In genomic region chr9:91421987-91422765, GRCh38 we compare ENCODE assay signal across 8 cellular contexts. TPM values are rescaled to one million over a fixed set of nuclear protein-coding genes. Genes with fewer than 3 reads are reported as not detected.
DNase-seq lines count a peak whose midpoint lies in the region; ATAC-seq and TF ChIP-seq lines count a peak whose summit lies in the region.

No MANE protein-coding gene starts in this region.

- no peak overlapping the region for H3K4ac ChIP-seq in H9 (ENCODE audit: low read depth, low read length)

- H2BK15ac ChIP-seq in H9 (ENCODE audit: low read depth, low read length) = no peak overlapping the region

- no peak overlapping the region for H3K9ac ChIP-seq in H9 (ENCODE audit: extremely low read depth, insufficient read length, low read length)

- H3K36me3 Mint-ChIP-seq in H9 (ENCODE audit: insufficient read depth in 1 of 3, low read depth in 3 of 3) (no peaks in the 10 kb centered on the region), glutamatergic neuron (ENCODE audit: unreplicated experiment) (peaks cover 5% of the 10 kb centered on the region)
- peaks cover 15% of the 10 kb centered on the region for H3K36me3 Mint-ChIP-seq in activated CD8-positive, alpha-beta T cell treated with anti-CD3 and anti-CD28 coated beads, Interleukin-2, amount 10 ng/mL, durations not matched to agents 7 days and 5 days (ENCODE audit: low read depth)

- no peak overlapping the region for H4K5ac ChIP-seq in H9 (ENCODE audit: insufficient read length, low read depth, low read length)

- no peaks in the 10 kb centered on the region for H4K20me1 ChIP-seq in H9 (ENCODE audit: control insufficient read depth, insufficient read depth, insufficient read length)

- no peak overlapping the region for H3K56ac ChIP-seq in H9 (ENCODE audit: insufficient read length, low read depth, low read length)

- H3K79me2 ChIP-seq in H9 (ENCODE audit: insufficient read depth, low read length) = peaks cover 2% of the 10 kb centered on the region; the same call in 1 of the 2 replicates

- H3K14ac ChIP-seq in H9 (ENCODE audit: insufficient read depth, low read length) = no peak overlapping the region

- H3T11ph ChIP-seq in H9 (ENCODE audit: low read length) = no peak overlapping the region

- no peak overlapping the region for H2BK12ac ChIP-seq in H9 (ENCODE audit: insufficient read length, low read depth, low read length)

- TF ChIP-seq CTCF in H9 (conservative IDR thresholded peaks at IDR 0.05) = no peak
- no peak for TF ChIP-seq CTCF in glutamatergic neuron (IDR thresholded peaks at IDR 0.05; ENCODE audit: partially characterized antibody, unreplicated experiment)
- TF ChIP-seq CTCF in psoas muscle (IDR thresholded peaks at IDR 0.05) = no peak

- H2BK5ac ChIP-seq in H9 (ENCODE audit: insufficient read length, low read length) = no peak overlapping the region

- DNase-seq in A172 (ENCODE audit: low spot score) (peak; percentile 12), H9 (no peak), glutamatergic neuron (no peak), psoas muscle (no peak), SHP77 treated with DMSO at 0.1 percent for 48 hours (lab: John Stamatoyannopoulos, UW) (no peak)
- DNase-seq in activated CD8-positive, alpha-beta T cell treated with anti-CD3 and anti-CD28 coated beads, Interleukin-2, amount 10 ng/mL, durations not matched to agents 7 days and 5 days = peak; percentile 24

- H4K91ac ChIP-seq in H9 (ENCODE audit: insufficient read length, low read depth, low read length) = no peak overlapping the region

- CTCF ChIA-PET in activated CD8-positive, alpha-beta T cell treated with anti-CD3 and anti-CD28 coated beads, Interleukin-2, amount 10 ng/mL, durations not matched to agents 7 days and 5 days (lab: Charles Lee) = interaction anchor here (1.0 to 13.5 kb wide), 10 partner anchors 11 to 507 kb away, joined by 3 to 244 read pairs (median 6); partner anchors contain the start of gene AUH

- H3K4me3 Mint-ChIP-seq in H9 (peak overlapping the region; percentile 90 to 93), glutamatergic neuron (ENCODE audit: unreplicated experiment) (peak overlapping the region; percentile 96)
- peak overlapping the region; percentile 96 for H3K4me3 Mint-ChIP-seq in activated CD8-positive, alpha-beta T cell treated with anti-CD3 and anti-CD28 coated beads, Interleukin-2, amount 10 ng/mL, durations not matched to agents 7 days and 5 days

- peak overlapping the region; percentile 87 for H3K4me3 ChIP-seq in psoas muscle

- H3K4me1 Mint-ChIP-seq in H9 = peaks cover 28 to 33% of the 10 kb centered on the region in 2 experiments
- peaks cover 62% of the 10 kb centered on the region for H3K4me1 Mint-ChIP-seq in activated CD8-positive, alpha-beta T cell treated with anti-CD3 and anti-CD28 coated beads, Interleukin-2, amount 10 ng/mL, durations not matched to agents 7 days and 5 days (ENCODE audit: low read depth)
- peaks cover 36% of the 10 kb centered on the region for H3K4me1 Mint-ChIP-seq in glutamatergic neuron (ENCODE audit: low read depth, unreplicated experiment)

- H3K23me2 ChIP-seq in H9 (ENCODE audit: insufficient read length, low read depth, low read length, poor library complexity, severe bottlenecking) = peaks cover 19% of the 10 kb centered on the region

- WGBS in H9 (ENCODE audit: extremely low coverage, insufficient read length, low lambda C conversion rate) = no CpG with 5 or more reads among the region's 16 CpGs
- WGBS in psoas muscle, 3 donors = 0 to 2% (median 0%) methylated on average over 16 of the region's 16 CpGs

- H3K27ac ChIP-seq in H9 (ENCODE audit: insufficient read length, low read depth, low read length) (no peak overlapping the region), psoas muscle (peak overlapping the region; percentile 95)

- no peaks in the 10 kb centered on the region for H3K79me1 ChIP-seq in H9 (ENCODE audit: insufficient read depth, low read depth, low read length, poor library complexity, severe bottlenecking)

- intact Hi-C loops in psoas muscle (cut with DNase I) = loop anchor here (2.0 to 5.0 kb wide), 5 partner anchors 60 to 320 kb away; partner anchors contain the start of gene AUH (in 2 of the 2)

- no peak overlapping the region for H2BK120ac ChIP-seq in H9 (ENCODE audit: low read depth, low read length, poor library complexity, severe bottlenecking)

- POLR2A ChIA-PET in activated CD8-positive, alpha-beta T cell treated with anti-CD3 and anti-CD28 coated beads, Interleukin-2, amount 10 ng/mL, durations not matched to agents 7 days and 5 days (lab: Charles Lee) = interaction anchor here (0.7 to 5.2 kb wide), 6 partner anchors 63 to 508 kb away, joined by 3 to 43 read pairs (median 4); partner anchors contain the start of gene AUH

- H3K9me3 Mint-ChIP-seq in H9 (peaks cover 0 to 4% of the 10 kb centered on the region in 2 experiments; a peak in 2 of 5 replicates), glutamatergic neuron (ENCODE audit: unreplicated experiment) (peaks cover 25% of the 10 kb centered on the region)
- no peaks in the 10 kb centered on the region for H3K9me3 Mint-ChIP-seq in activated CD8-positive, alpha-beta T cell treated with anti-CD3 and anti-CD28 coated beads, Interleukin-2, amount 10 ng/mL, durations not matched to agents 7 days and 5 days (ENCODE audit: insufficient read depth)

- no peaks in the 10 kb centered on the region for H3K9me3 ChIP-seq in H9 (ENCODE audit: control insufficient read depth, low read depth, low read length)
- no peaks in the 10 kb centered on the region for H3K9me3 ChIP-seq in psoas muscle

- peak overlapping the region; percentile 100 for H3K4me2 ChIP-seq in H9 (ENCODE audit: insufficient read depth, insufficient read length, low read length)

- H3K36me3 ChIP-seq in psoas muscle (ENCODE audit: insufficient read depth in 1 of 2, low read depth in 1 of 2) = no peaks in the 10 kb centered on the region

- no peak for ATAC-seq in activated CD8-positive, alpha-beta T cell treated with anti-CD3 and anti-CD28 coated beads, Interleukin-2, amount 10 ng/mL, durations not matched to agents 7 days and 5 days
- ATAC-seq in psoas muscle (peak in 1 of 4 donors; percentile 5), GM18519 (IDR thresholded peaks at IDR 0.05; ENCODE audit: low FRiP score, unreplicated experiment) (no peak), GM18909 (IDR thresholded peaks at IDR 0.05; ENCODE audit: poor library complexity, unreplicated experiment) (no peak)

- H2BK20ac ChIP-seq in H9 (ENCODE audit: low read depth, low read length, poor library complexity, severe bottlenecking) = no peak overlapping the region

- H3K4me1 ChIP-seq in H9 (ENCODE audit: insufficient read depth, low read length) = no peaks in the 10 kb centered on the region
- peaks cover 32% of the 10 kb centered on the region for H3K4me1 ChIP-seq in psoas muscle

- peaks cover 64% of the 10 kb centered on the region for H3K27me3 Mint-ChIP-seq in H9 (ENCODE audit: low read depth)
- no peaks in the 10 kb centered on the region for H3K27me3 Mint-ChIP-seq in activated CD8-positive, alpha-beta T cell treated with anti-CD3 and anti-CD28 coated beads, Interleukin-2, amount 10 ng/mL, durations not matched to agents 7 days and 5 days (ENCODE audit: low read depth)
- H3K27me3 Mint-ChIP-seq in glutamatergic neuron (ENCODE audit: unreplicated experiment) = peaks cover 28% of the 10 kb centered on the region

- H3K27me3 ChIP-seq in H9 (ENCODE audit: insufficient read depth, low read length) = peaks cover 28% of the 10 kb centered on the region; the same call in 1 of the 2 replicates
- H3K27me3 ChIP-seq in psoas muscle (ENCODE audit: insufficient read depth in 3 of 3, low read length in 2 of 3) = no peaks in the 10 kb centered on the region

- H2AK5ac ChIP-seq in H9 (ENCODE audit: insufficient read length, low read length) = no peak overlapping the region

- H4K8ac ChIP-seq in H9 (replicated peaks; ENCODE audit: insufficient read length, low read depth, low read length) = no peak overlapping the region

- H3K23ac ChIP-seq in H9 (ENCODE audit: insufficient read length, low read depth, low read length) = no peak overlapping the region

- H3K27ac Mint-ChIP-seq in H9 = no peak overlapping the region
- H3K27ac Mint-ChIP-seq in activated CD8-positive, alpha-beta T cell treated with anti-CD3 and anti-CD28 coated beads, Interleukin-2, amount 10 ng/mL, durations not matched to agents 7 days and 5 days = peak overlapping the region; percentile 89
- H3K27ac Mint-ChIP-seq in glutamatergic neuron (ENCODE audit: unreplicated experiment) = peak overlapping the region; percentile 97

- no peak overlapping the region for H2AFZ ChIP-seq in H9 (ENCODE audit: low read length)

- H3K18ac ChIP-seq in H9 (ENCODE audit: insufficient read length, low read depth, low read length) = no peak overlapping the region

RNA-seq across cellular contexts. Expression of gene NFIL3, which starts 1.5 kb away (rescaled TPM):
- 4.6 and 7.3 TPM in 2 replicates for total RNA-seq in A172 (2014; rRNA removed; shearing (Covaris generic))
- total RNA-seq in H9 (2021) (7.6 and 8.4 TPM in 2 replicates), glutamatergic neuron (ENCODE audit: unreplicated experiment) (32.4 TPM), psoas muscle (10 to 100 TPM; 22.4 to 76.3 (median 64.2) TPM)
- 10 to 100 TPM; 38.1 to 39.5 TPM for total RNA-seq in activated CD8-positive, alpha-beta T cell treated with anti-CD3 and anti-CD28 coated beads, Interleukin-2, amount 10 ng/mL, durations not matched to agents 7 days and 5 days
- 100 to 1,000 TPM in 2 of 3 donors, 10 to 100 TPM in 1; 29.0 to 152 (median 126) TPM for polyA plus RNA-seq in psoas muscle

Comparison
In these comparisons a context has a peak if more than half of its experiments do, and no peak if none do; other contexts are left out.
1. DNase-seq: peak in A172 (single experiment) and activated CD8-positive, alpha-beta T cell treated with anti-CD3 and anti-CD28 coated beads, Interleukin-2, amount 10 ng/mL, durations not matched to agents 7 days and 5 days (single experiment); none in H9 (single experiment), glutamatergic neuron (single experiment), psoas muscle (0 of 2) and SHP77 treated with DMSO at 0.1 percent for 48 hours (single experiment).
2. H3K27ac Mint-ChIP-seq: peak in activated CD8-positive, alpha-beta T cell treated with anti-CD3 and anti-CD28 coated beads, Interleukin-2, amount 10 ng/mL, durations not matched to agents 7 days and 5 days (single experiment) and glutamatergic neuron (single experiment); none in H9 (0 of 3).
3. Peak in every context shown above with its lines, with median percentiles within 50 percentile points of each other: H3K4me3 Mint-ChIP-seq.